Comparison of ENCODE assay signal across 8 cellular contexts in the genomic region with DNA sequence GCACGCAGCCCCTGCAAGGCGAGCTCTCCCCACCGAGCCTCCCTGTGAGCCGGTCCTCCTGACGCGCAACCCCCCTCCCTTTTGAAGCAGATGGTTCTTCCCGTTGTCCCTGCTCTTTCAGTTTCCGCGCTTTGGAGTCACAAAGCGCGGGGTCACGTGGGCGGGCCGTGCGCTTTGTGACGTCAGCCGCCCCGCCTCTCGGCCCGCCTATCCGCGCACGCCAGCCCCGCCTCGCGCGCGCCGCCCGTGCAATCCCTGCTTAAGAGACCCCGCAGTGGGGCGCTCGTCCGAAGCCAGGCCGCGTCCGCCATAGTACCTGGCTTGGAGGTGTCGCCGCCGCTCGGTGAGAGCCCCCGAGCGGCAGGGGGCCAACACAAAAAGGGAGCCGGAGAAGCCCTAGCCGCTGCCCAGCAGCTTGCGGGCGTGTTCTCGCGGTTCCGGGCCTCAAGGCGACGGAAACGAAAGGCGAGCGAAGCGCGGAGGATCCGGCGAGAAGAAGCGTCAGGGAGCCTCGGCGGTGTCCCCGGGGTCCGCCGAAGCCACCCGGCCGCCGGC. TPM values are rescaled to one million over a fixed set of nuclear protein-coding genes. Genes with fewer than 3 reads are reported as not detected.
DNase-seq lines count a peak whose midpoint lies in the region; ATAC-seq and TF ChIP-seq lines count a peak whose summit lies in the region.

A gene with protein sequence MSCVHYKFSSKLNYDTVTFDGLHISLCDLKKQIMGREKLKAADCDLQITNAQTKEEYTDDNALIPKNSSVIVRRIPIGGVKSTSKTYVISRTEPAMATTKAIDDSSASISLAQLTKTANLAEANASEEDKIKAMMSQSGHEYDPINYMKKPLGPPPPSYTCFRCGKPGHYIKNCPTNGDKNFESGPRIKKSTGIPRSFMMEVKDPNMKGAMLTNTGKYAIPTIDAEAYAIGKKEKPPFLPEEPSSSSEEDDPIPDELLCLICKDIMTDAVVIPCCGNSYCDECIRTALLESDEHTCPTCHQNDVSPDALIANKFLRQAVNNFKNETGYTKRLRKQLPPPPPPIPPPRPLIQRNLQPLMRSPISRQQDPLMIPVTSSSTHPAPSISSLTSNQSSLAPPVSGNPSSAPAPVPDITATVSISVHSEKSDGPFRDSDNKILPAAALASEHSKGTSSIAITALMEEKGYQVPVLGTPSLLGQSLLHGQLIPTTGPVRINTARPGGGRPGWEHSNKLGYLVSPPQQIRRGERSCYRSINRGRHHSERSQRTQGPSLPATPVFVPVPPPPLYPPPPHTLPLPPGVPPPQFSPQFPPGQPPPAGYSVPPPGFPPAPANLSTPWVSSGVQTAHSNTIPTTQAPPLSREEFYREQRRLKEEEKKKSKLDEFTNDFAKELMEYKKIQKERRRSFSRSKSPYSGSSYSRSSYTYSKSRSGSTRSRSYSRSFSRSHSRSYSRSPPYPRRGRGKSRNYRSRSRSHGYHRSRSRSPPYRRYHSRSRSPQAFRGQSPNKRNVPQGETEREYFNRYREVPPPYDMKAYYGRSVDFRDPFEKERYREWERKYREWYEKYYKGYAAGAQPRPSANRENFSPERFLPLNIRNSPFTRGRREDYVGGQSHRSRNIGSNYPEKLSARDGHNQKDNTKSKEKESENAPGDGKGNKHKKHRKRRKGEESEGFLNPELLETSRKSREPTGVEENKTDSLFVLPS (N-terminal part only) (plus strand): TSS at position 272 of the 555 bp plus-strand sequence. CDS start 1,061 bp downstream, outside the sequence.

- H3K27me3 Mint-ChIP-seq in activated B cell treated with CpG ODN at 0.5 μM for 24 hours, result no peaks in the 10 kb centered on the region

- TF ChIP-seq CTCF in AG09309 (IDR thresholded peaks at IDR 0.05; ENCODE audit: control insufficient read depth, insufficient read depth, low read depth, low read length, missing control alignments), result peak; percentile 16
- TF ChIP-seq CTCF in activated B cell treated with CpG ODN at 0.5 μM for 24 hours (IDR thresholded peaks at IDR 0.05), result no peak

- peaks cover 33% of the 10 kb centered on the region for H3K36me3 Mint-ChIP-seq in activated B cell treated with CpG ODN at 0.5 μM for 24 hours (ENCODE audit: low read depth)

- DNase-seq in AG09309 (ENCODE audit: low read depth) (peak; percentile 86), NCI-H226 (peak; percentile 87), activated B cell treated with CpG ODN at 0.5 μM for 24 hours (peak; percentile 96), caudate nucleus (lab: John Stamatoyannopoulos, UW) (peak; percentile 56 to 97 (median 92)), inferior parietal cortex (ENCODE audit: extremely low spot score) (peak; percentile 96)
- DNase-seq in stimulated activated CD4-positive, alpha-beta T cell treated with anti-CD3 and anti-CD28 coated beads, Interleukin-12 subunit alpha, Interleukin-12 subunit beta, amount 100 ng/mL, for 24 hours (ENCODE audit: low read depth in 2 of 2), result peak; percentile 80 to 83

- CTCF ChIA-PET in activated B cell treated with CpG ODN at 0.5 μM for 24 hours (lab: Charles Lee), result interaction anchor here (1.8 kb wide), 1 partner anchor 22 kb away, joined by 8 read pairs; no protein-coding TSS in a partner anchor

- peak within 1 kb of the TSS; percentile 100 for H3K27ac Mint-ChIP-seq in activated B cell treated with CpG ODN at 0.5 μM for 24 hours

- intact Hi-C loops in activated B cell treated with CpG ODN at 0.5 μM for 24 hours (cut with micrococcal nuclease), result loop anchor here (1.0 to 2.0 kb wide), 6 partner anchors 23 to 982 kb away; a partner anchor contains a TSS

- POLR2A ChIA-PET in activated B cell treated with CpG ODN at 0.5 μM for 24 hours (lab: Charles Lee), result interaction anchor here (0.6 to 1.4 kb wide), 5 partner anchors 11 to 1042 kb away, joined by 3 to 7 read pairs (median 6); no protein-coding TSS in a partner anchor

- H3K4me3 ChIP-seq in AG09309 (ENCODE audit: control insufficient read depth, low read depth, low read length), result peak within 1 kb of the TSS; percentile 96

- peak within 1 kb of the TSS; percentile 98 for H3K27ac ChIP-seq in caudate nucleus (ENCODE audit: low read depth, low read length)

- peaks cover 43% of the 10 kb centered on the region for H3K4me1 Mint-ChIP-seq in activated B cell treated with CpG ODN at 0.5 μM for 24 hours

- H3K4me3 Mint-ChIP-seq in activated B cell treated with CpG ODN at 0.5 μM for 24 hours, result peak within 1 kb of the TSS; percentile 100

- ATAC-seq in GM18909 (IDR thresholded peaks at IDR 0.05; ENCODE audit: poor library complexity, unreplicated experiment) (peak; percentile 88), HG03175 (IDR thresholded peaks at IDR 0.05; ENCODE audit: unreplicated experiment) (peak; percentile 90), activated B cell treated with CpG ODN at 0.5 μM for 24 hours (ENCODE audit: low read depth) (peak; percentile 92)

- H3K9me3 Mint-ChIP-seq in activated B cell treated with CpG ODN at 0.5 μM for 24 hours, result no peaks in the 10 kb centered on the region

RNA-seq across cellular contexts. Expression of the gene that starts here (rescaled TPM):
- 85.3 and 85.8 TPM in 2 replicates for total RNA-seq in activated B cell treated with CpG ODN at 0.5 μM for 24 hours

Comparison
In these comparisons a context has a peak if more than half of its experiments do, and no peak if none do; other contexts are left out.
1. Peak in every context shown above with its lines: DNase-seq, ATAC-seq, H3K4me3 ChIP-seq and H3K27ac ChIP-seq.